ENCODE assay signal across 1 cellular context in genomic region chr12:57430931-57431566, GRCh38.
TF ChIP-seq lines count a peak whose summit lies in the region.

TSS of gene R3HDM2 (minus strand) at chr12:57431043. CDS start at chr12:57310428, 120,615 bp downstream.

TF ChIP-seq in HCT116, 20 proteins besides CTCF, POLR2A, EP300 and RAD21 (continued from another document):
- TF ChIP-seq MAX (IDR thresholded peaks at IDR 0.05) = peak; percentile 98
